ENCODE assay signal across 12 cellular contexts in the genomic region with DNA sequence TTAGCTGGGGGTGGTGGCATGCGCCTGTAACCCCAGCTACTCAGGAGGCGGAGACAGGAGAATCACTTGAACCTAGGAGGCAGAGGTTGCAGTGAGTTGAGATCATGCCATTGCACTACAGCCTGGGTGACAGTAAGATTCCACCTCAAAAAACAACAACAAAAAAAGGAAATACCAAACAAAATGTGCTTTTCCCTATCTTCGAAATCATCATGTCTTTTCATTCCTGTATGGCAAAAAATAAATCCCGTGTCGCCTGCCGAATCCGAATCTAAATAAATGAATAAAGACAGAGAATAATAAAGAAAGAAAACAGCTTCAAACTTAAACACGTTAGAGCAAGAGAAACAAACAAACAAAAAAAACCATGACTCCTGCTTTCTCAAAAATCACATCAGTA. TPM values are rescaled to one million over a fixed set of nuclear protein-coding genes. Genes with fewer than 3 reads are reported as not detected.
DNase-seq lines count a peak whose midpoint lies in the region; ATAC-seq, FAIRE-seq and TF ChIP-seq lines count a peak whose summit lies in the region.
"Had no signal": no experiment of that assay in that cellular context is flagged by ENCODE, and none has a peak within 500 bp of the region (broad histone marks: within the 10 kb centered on the region; RNA-seq: fewer than 3 reads in every experiment).

No MANE protein-coding gene starts in this region.

- CTCF ChIA-PET in HepG2 (lab: Yijun Ruan, JAX; ENCODE audit: low intra/inter-chr PET ratio, low total read pairs): no interaction called here

- H3K9me3 Mint-ChIP-seq in activated T-helper 17 cell treated with anti-CD3 and anti-CD28 coated beads, Interleukin-2, amount 50 U/mL, for 72 hours: no peaks in the 10 kb centered on the region
- H3K9me3 Mint-ChIP-seq in immature natural killer cell (no peaks in the 10 kb centered on the region), type B pancreatic cell (no peaks in the 10 kb centered on the region)
- H3K9me3 Mint-ChIP-seq: activated naive CD4-positive, alpha-beta T cell treated with anti-CD3 and anti-CD28 coated beads for 36 hours; T-helper 1 cell treated with Interleukin-12 subunit alpha and Interleukin-12 subunit beta and Interleukin-4 antibody, amounts not matched to agents 30 μg/mL and 1 μg/mL, for 36 hours had no signal

- no peaks in the 10 kb centered on the region for H3K9me3 ChIP-seq in right lobe of liver
- no peaks in the 10 kb centered on the region for H3K9me3 ChIP-seq in HepG2 (ENCODE audit: low read length)
- no peaks in the 10 kb centered on the region for H3K9me3 ChIP-seq in left lung
- H3K9me3 ChIP-seq: upper lobe of right lung had no signal

- H3K9ac ChIP-seq in HepG2 (ENCODE audit: insufficient read depth, low read depth, low read length): no peak overlapping the region

- FAIRE-seq in HepG2 (lab: Jason Lieb, UNC): no peak

- H4K20me1 ChIP-seq in HepG2 (ENCODE audit: insufficient read depth, low read length): peaks cover 14% of the 10 kb centered on the region

- no peak for TF ChIP-seq RAD21 in HepG2 (CRISPR knock-in tag; IDR thresholded peaks at IDR 0.05)

- in situ Hi-C loops in HepG2 (cut with HindIII; ENCODE audit: extremely low pct_ligation_motif_present, low pct_unique_long_range_greater_than_20kb): no loop called here

- WGBS in right lobe of liver (ENCODE audit: insufficient coverage, low coverage, low lambda C conversion rate, missing lambda C conversion rate): 71% methylated on average over 8 of the region's 8 CpGs
- 98% methylated on average over 8 of the region's 8 CpGs for WGBS in HepG2 (ENCODE audit: low lambda C conversion rate)

- TF ChIP-seq EP300 in HepG2 (IDR thresholded peaks at IDR 0.05; ENCODE audit: low read depth in 2 of 2, low read length in 2 of 2) (no peak), HepG2 (CRISPR knock-in tag; IDR thresholded peaks at IDR 0.05; ENCODE audit: borderline replicate concordance) (no peak)

- DNase-seq in right lobe of liver (no peak), HepG2 (ENCODE audit: low spot score) (no peak), immature natural killer cell (no peak), type B pancreatic cell (ENCODE audit: extremely low spot score, unreplicated experiment) (no peak), GM03348 (ENCODE audit: low spot score) (no peak), left lung (no peak), anterior cingulate cortex (lab: John Stamatoyannopoulos, UW) (no peak)
- DNase-seq: NCI-H510A, upper lobe of right lung had no signal

- H3K79me2 ChIP-seq in HepG2 (ENCODE audit: insufficient read depth, low read length): peaks cover 98% of the 10 kb centered on the region

- TF ChIP-seq CTCF in right lobe of liver (IDR thresholded peaks at IDR 0.05): no peak
- TF ChIP-seq CTCF in HepG2 (CRISPR knock-in tag; IDR thresholded peaks at IDR 0.05): no peak
- no peak for TF ChIP-seq CTCF in type B pancreatic cell (conservative IDR thresholded peaks at IDR 0.05)
- no peak for TF ChIP-seq CTCF in left lung (IDR thresholded peaks at IDR 0.05)

- POLR2A ChIA-PET in HepG2 (lab: Yijun Ruan, JAX): no interaction called here

- H3K27me3 Mint-ChIP-seq in activated T-helper 17 cell treated with anti-CD3 and anti-CD28 coated beads, Interleukin-2, amount 50 U/mL, for 72 hours: no peaks in the 10 kb centered on the region
- H3K27me3 Mint-ChIP-seq in immature natural killer cell (ENCODE audit: low read depth in 3 of 3): peaks cover 0 to 3% (median 0%) of the 10 kb centered on the region in 3 donors
- H3K27me3 Mint-ChIP-seq in type B pancreatic cell: no peaks in the 10 kb centered on the region

- H3K27ac ChIP-seq in right lobe of liver: peak overlapping the region in 2 of 3 donors; percentile 24 to 37
- no peak overlapping the region for H3K27ac ChIP-seq in HepG2 (ENCODE audit: extremely low read length, insufficient read depth, low read length)
- peak overlapping the region in 1 of 2 donors; percentile 52 for H3K27ac ChIP-seq in left lung
- H3K27ac ChIP-seq: upper lobe of right lung had no signal

- no peak overlapping the region for H2AFZ ChIP-seq in HepG2 (ENCODE audit: low read length)

- H3K4me3 Mint-ChIP-seq in activated T-helper 17 cell treated with anti-CD3 and anti-CD28 coated beads, Interleukin-2, amount 50 U/mL, for 72 hours: peak overlapping the region; percentile 86
- peak overlapping the region in 1 of 5 donors; percentile 42 for H3K4me3 Mint-ChIP-seq in immature natural killer cell
- H3K4me3 Mint-ChIP-seq in type B pancreatic cell: no peak overlapping the region
- H3K4me3 Mint-ChIP-seq: activated naive CD4-positive, alpha-beta T cell treated with anti-CD3 and anti-CD28 coated beads for 36 hours; T-helper 1 cell treated with Interleukin-12 subunit alpha and Interleukin-12 subunit beta and Interleukin-4 antibody, amounts not matched to agents 30 μg/mL and 1 μg/mL, for 36 hours had no signal

- intact Hi-C loops in right lobe of liver (cut with DNase I): no loop called here
- intact Hi-C loops in HepG2 (cut with micrococcal nuclease; ENCODE audit: unreplicated experiment): no loop called here
- intact Hi-C loops in left lung (cut with DNase I): no loop called here

- BruUV-seq in HepG2 (replicated peaks; lab: Mats Ljungman, UMichigan): no TSS peak

- H3K27me3 ChIP-seq in right lobe of liver: no peaks in the 10 kb centered on the region
- H3K27me3 ChIP-seq in HepG2 (ENCODE audit: control insufficient read depth in 1 of 2, insufficient read depth in 2 of 2, low read length in 2 of 2): no peaks in the 10 kb centered on the region
- no peaks in the 10 kb centered on the region for H3K27me3 ChIP-seq in left lung
- H3K27me3 ChIP-seq: upper lobe of right lung had no signal

- no peak overlapping the region for H3K4me2 ChIP-seq in HepG2 (ENCODE audit: low read depth, low read length)

- H3K36me3 ChIP-seq in right lobe of liver (no peaks in the 10 kb centered on the region), HepG2 (replicated peaks in 1 of 2; ENCODE audit: control insufficient read depth in 1 of 2, insufficient read depth in 2 of 2, low read length in 2 of 2) (peaks cover 2 to 7% of the 10 kb centered on the region in 2 experiments; a peak in 3 of 5 replicates), left lung (no peaks in the 10 kb centered on the region)
- H3K36me3 ChIP-seq: upper lobe of right lung had no signal

- TF ChIP-seq POLR2A in right lobe of liver (IDR thresholded peaks at IDR 0.05) (no peak), HepG2 (IDR thresholded peaks at IDR 0.05; ENCODE audit: insufficient read depth in 1 of 2, low read depth in 2 of 2, low read length in 2 of 2) (no peak)

- no peak for ATAC-seq in right lobe of liver
- ATAC-seq in HepG2: no peak
- ATAC-seq in activated T-helper 17 cell treated with anti-CD3 and anti-CD28 coated beads, Interleukin-2, amount 50 U/mL, for 72 hours (replicated peaks): no peak
- ATAC-seq in left lung: no peak
- ATAC-seq: upper lobe of right lung had no signal

- H3K4me3 ChIP-seq in right lobe of liver: no peak overlapping the region
- H3K4me3 ChIP-seq in HepG2 (replicated peaks in 1 of 3; ENCODE audit: insufficient read depth in 1 of 3, low read depth in 2 of 3, low read length in 3 of 3): no peak overlapping the region
- H3K4me3 ChIP-seq in left lung: no peak overlapping the region
- H3K4me3 ChIP-seq: upper lobe of right lung had no signal

- H3K4me1 Mint-ChIP-seq in activated T-helper 17 cell treated with anti-CD3 and anti-CD28 coated beads, Interleukin-2, amount 50 U/mL, for 72 hours: peaks cover 58% of the 10 kb centered on the region
- H3K4me1 Mint-ChIP-seq in immature natural killer cell (peaks cover 76 to 87% of the 10 kb centered on the region in 2 donors), type B pancreatic cell (ENCODE audit: unreplicated experiment) (peaks cover 56% of the 10 kb centered on the region)

- peaks cover 42% of the 10 kb centered on the region for H3K36me3 Mint-ChIP-seq in activated T-helper 17 cell treated with anti-CD3 and anti-CD28 coated beads, Interleukin-2, amount 50 U/mL, for 72 hours (ENCODE audit: low read depth)
- H3K36me3 Mint-ChIP-seq in immature natural killer cell: no peaks in the 10 kb centered on the region
- no peaks in the 10 kb centered on the region for H3K36me3 Mint-ChIP-seq in type B pancreatic cell

- peak overlapping the region; percentile 87 for H3K27ac Mint-ChIP-seq in activated T-helper 17 cell treated with anti-CD3 and anti-CD28 coated beads, Interleukin-2, amount 50 U/mL, for 72 hours
- peak overlapping the region; percentile 35 to 86 (median 74) for H3K27ac Mint-ChIP-seq in immature natural killer cell
- H3K27ac Mint-ChIP-seq in type B pancreatic cell: peak overlapping the region; percentile 74
- H3K27ac Mint-ChIP-seq: activated naive CD4-positive, alpha-beta T cell treated with anti-CD3 and anti-CD28 coated beads for 36 hours; T-helper 1 cell treated with Interleukin-12 subunit alpha and Interleukin-12 subunit beta and Interleukin-4 antibody, amounts not matched to agents 30 μg/mL and 1 μg/mL, for 36 hours had no signal

- H3K4me1 ChIP-seq in right lobe of liver: peaks cover 0 to 46% (median 22%) of the 10 kb centered on the region in 4 donors
- H3K4me1 ChIP-seq in HepG2 (ENCODE audit: insufficient read depth, low read length): peaks cover 73% of the 10 kb centered on the region
- H3K4me1 ChIP-seq in left lung: peaks cover 15 to 97% of the 10 kb centered on the region in 2 donors

RNA-seq across cellular contexts. Expression of gene B4GALT5, which starts 11.8 kb away (rescaled TPM):
- total RNA-seq in right lobe of liver: 10 to 100 TPM in 5 of 6 experiments, 1 to 10 TPM in 1; 9.5 to 32.6 (median 15.5) TPM
- total RNA-seq in HepG2 (2016; rRNA removed; fragmentation: Illumina TruSeq; extraction: Trizol): 26.7 and 30.9 TPM in 2 replicates
- 8.0 and 8.5 TPM in 2 replicates for total RNA-seq in HepG2 (2016; cell fraction: cytosol; rRNA removed; fragmentation: Illumina TruSeq; extraction: Trizol; ENCODE audit: low read depth)
- total RNA-seq in HepG2 (2016; cell fraction: insoluble cytoplasmic fraction; rRNA removed; fragmentation: Illumina TruSeq; extraction: Trizol): 22.9 and 29.9 TPM in 2 replicates
- total RNA-seq in HepG2 (2016; cell fraction: membrane; rRNA removed; fragmentation: Illumina TruSeq; extraction: Trizol): 33.9 and 36.1 TPM in 2 replicates
- 27.2 and 29.5 TPM in 2 replicates for total RNA-seq in HepG2 (2016; cell fraction: nucleus; rRNA removed; fragmentation: Illumina TruSeq; extraction: Trizol)
- 27.3 and 29.3 TPM in 2 replicates for polyA plus RNA-seq in HepG2 (2011; rRNA removed)
- 18.3 and 27.5 TPM in 2 replicates for polyA plus RNA-seq in HepG2 (2011; cell fraction: cytosol; rRNA removed)
- polyA plus RNA-seq in HepG2 (2011; cell fraction: nucleus; rRNA removed): 11.9 and 15.8 TPM in 2 replicates
- polyA plus RNA-seq in HepG2 (2012): 18.1 and 19.7 TPM in 2 replicates
- polyA plus RNA-seq in HepG2 (2016; cell fraction: cytosol; fragmentation: Illumina TruSeq; extraction: Trizol; ENCODE audit: low read depth): 5.4 and 5.7 TPM in 2 replicates
- 22.6 and 24.2 TPM in 2 replicates for polyA plus RNA-seq in HepG2 (2016; cell fraction: insoluble cytoplasmic fraction; fragmentation: Illumina TruSeq; extraction: Trizol; ENCODE audit: low read depth)
- 22.9 and 23.5 TPM in 2 replicates for polyA plus RNA-seq in HepG2 (2016; cell fraction: membrane; fragmentation: Illumina TruSeq; extraction: Trizol; ENCODE audit: low read depth)
- 42.1 and 46.2 TPM in 2 replicates for polyA plus RNA-seq in HepG2 (2016; cell fraction: nucleus; fragmentation: Illumina TruSeq; extraction: Trizol; ENCODE audit: insufficient read depth, low read depth)
- 38.2 and 60.8 TPM in 2 replicates for polyA minus RNA-seq in HepG2 (2011; rRNA and poly(A)+ RNA removed; ENCODE audit: low replicate concordance)
- polyA minus RNA-seq in HepG2 (2011; cell fraction: cytosol; rRNA and poly(A)+ RNA removed): 22.1 and 24.1 TPM in 2 replicates
- 13.5 and 18.5 TPM in 2 replicates for polyA minus RNA-seq in HepG2 (2011; cell fraction: nucleus; rRNA and poly(A)+ RNA removed)
- 10 to 100 TPM; 19.5 to 25.8 TPM for total RNA-seq in activated T-helper 17 cell treated with anti-CD3 and anti-CD28 coated beads, Interleukin-2, amount 50 U/mL, for 72 hours
- 1 to 10 TPM in 2 of 3 donors, under 1 TPM in 1; 0.35 to 3.2 (median 2.8) TPM for polyA plus RNA-seq in immature natural killer cell
- total RNA-seq in type B pancreatic cell (ENCODE audit: low replicate concordance): 47.9 and 49.7 TPM in 2 replicates
- total RNA-seq in left lung: 10 to 100 TPM; 38.4 to 51.0 TPM
